ENCODE assay signal across 15 cellular contexts in genomic region chr13:40170982-40171381, GRCh38.
DNase-seq lines count a peak whose midpoint lies in the region; ATAC-seq and TF ChIP-seq lines count a peak whose summit lies in the region.
"Had no signal": no experiment of that assay in that cellular context is flagged by ENCODE, and none has a peak within 500 bp of the region (broad histone marks: within the 10 kb centered on the region; RNA-seq: fewer than 3 reads in every experiment).

No MANE protein-coding gene starts in this region.

- H3K4ac ChIP-seq in mesendoderm (ENCODE audit: low read depth, low read length) = no peak overlapping the region

- no peaks in the 10 kb centered on the region for H3K79me2 ChIP-seq in mesendoderm (ENCODE audit: control insufficient read depth, insufficient read depth, low read length)

- H3K36me3 Mint-ChIP-seq in activated CD4-positive, alpha-beta T cell treated with anti-CD3 and anti-CD28 coated beads, Interleukin-2, amount 10 ng/mL, durations not matched to agents 24 days and 14 days (ENCODE audit: low read depth) = peaks cover 2% of the 10 kb centered on the region
- no peaks in the 10 kb centered on the region for H3K36me3 Mint-ChIP-seq in endodermal cell (ENCODE audit: low read depth)
- no peaks in the 10 kb centered on the region for H3K36me3 Mint-ChIP-seq in chondrocyte (ENCODE audit: low read depth)

- H2BK120ac ChIP-seq in mesendoderm (ENCODE audit: low read depth, low read length) = no peak overlapping the region

- no peak overlapping the region for H3K4me2 ChIP-seq in mesendoderm (ENCODE audit: low read length)
- H3K4me2 ChIP-seq: A549 had no signal

- no peak overlapping the region for H3K4me3 ChIP-seq in endodermal cell (ENCODE audit: low read length)
- no peak overlapping the region for H3K4me3 ChIP-seq in mesendoderm (ENCODE audit: low read length)
- H3K4me3 ChIP-seq: A549, body of pancreas, prostate gland, upper lobe of left lung had no signal

- no peaks in the 10 kb centered on the region for H3K79me1 ChIP-seq in mesendoderm (ENCODE audit: low read length)

- TF ChIP-seq CTCF in endodermal cell (conservative IDR thresholded peaks at IDR 0.05) (no peak), chondrocyte (IDR thresholded peaks at IDR 0.05) (no peak)

- intact Hi-C loops in activated CD4-positive, alpha-beta T cell treated with anti-CD3 and anti-CD28 coated beads, Interleukin-2, amount 10 ng/mL, durations not matched to agents 24 days and 14 days (cut with micrococcal nuclease) = no loop called here

- H3K56ac ChIP-seq in mesendoderm (ENCODE audit: low read length) = no peak overlapping the region

- H3K4me1 ChIP-seq in endodermal cell (ENCODE audit: control insufficient read depth, insufficient read depth, low read length) (peaks cover 6% of the 10 kb centered on the region), mesendoderm (ENCODE audit: control insufficient read depth, low read depth, low read length) (no peaks in the 10 kb centered on the region)
- H3K4me1 ChIP-seq: A549, prostate gland had no signal

- 92 to 93% methylated on average over 2 to 3 of the region's 3 CpGs for WGBS in endodermal cell (ENCODE audit: insufficient coverage in 1 of 2, insufficient read length in 1 of 2), 2 experiments
- WGBS in mesendoderm (ENCODE audit: extremely low coverage, insufficient coverage, low lambda C conversion rate) = no CpG with 5 or more reads among the region's 3 CpGs

- H3K27me3 ChIP-seq in endodermal cell (ENCODE audit: control insufficient read depth, insufficient read depth, low read length, poor library complexity, severe bottlenecking) (peaks cover 19% of the 10 kb centered on the region), mesendoderm (ENCODE audit: insufficient read depth, low read length, poor library complexity) (no peaks in the 10 kb centered on the region)
- H3K27me3 ChIP-seq: body of pancreas, upper lobe of left lung had no signal

- H4K5ac ChIP-seq in mesendoderm (ENCODE audit: low read length) = no peak overlapping the region

- peaks cover 11% of the 10 kb centered on the region for H3K9me3 Mint-ChIP-seq in activated CD4-positive, alpha-beta T cell treated with anti-CD3 and anti-CD28 coated beads, Interleukin-2, amount 10 ng/mL, durations not matched to agents 24 days and 14 days
- no peaks in the 10 kb centered on the region for H3K9me3 Mint-ChIP-seq in endodermal cell
- no peaks in the 10 kb centered on the region for H3K9me3 Mint-ChIP-seq in chondrocyte (ENCODE audit: low read depth)
- H3K9me3 Mint-ChIP-seq: activated T-helper 2 cell treated with anti-CD3 and anti-CD28 coated beads, Interferon-gamma antibody, Interleukin-2, Interleukin-4, amounts not matched to agents 10 μg/mL and 5 μg/mL and 100 μg/mL, durations not matched to agents 14 hours and 24 hours and 36 hours had no signal

- H3K9ac ChIP-seq in endodermal cell (ENCODE audit: extremely low read depth, low read length, poor library complexity, severe bottlenecking) (no peak overlapping the region), mesendoderm (ENCODE audit: low read length) (no peak overlapping the region)

- no peak overlapping the region for H4K8ac ChIP-seq in mesendoderm (ENCODE audit: low read depth, low read length)

- no peaks in the 10 kb centered on the region for H3K9me3 ChIP-seq in endodermal cell (ENCODE audit: control insufficient read depth, low read length)
- H3K9me3 ChIP-seq: A549, body of pancreas, prostate gland, upper lobe of left lung had no signal

- no peak overlapping the region for H2AK5ac ChIP-seq in mesendoderm (ENCODE audit: low read length)

- no peak overlapping the region for H3K4me3 Mint-ChIP-seq in activated CD4-positive, alpha-beta T cell treated with anti-CD3 and anti-CD28 coated beads, Interleukin-2, amount 10 ng/mL, durations not matched to agents 24 days and 14 days
- H3K4me3 Mint-ChIP-seq in endodermal cell (no peak overlapping the region), chondrocyte (ENCODE audit: unreplicated experiment) (no peak overlapping the region)

- DNase-seq in activated CD4-positive, alpha-beta T cell treated with anti-CD3 and anti-CD28 coated beads for 48 hours = peak; percentile 75
- DNase-seq in activated CD4-positive, alpha-beta T cell treated with anti-CD3 and anti-CD28 coated beads, Interleukin-2, amount 10 ng/mL, durations not matched to agents 24 days and 14 days = no peak
- DNase-seq in RKO (ENCODE audit: low spot score) (peak; percentile 4), endodermal cell (peak; percentile 49), mesendoderm (no peak), left lobe of liver (ENCODE audit: low spot score) (no peak), chondrocyte (ENCODE audit: low spot score) (no peak)
- DNase-seq in stimulated activated CD4-positive, alpha-beta T cell treated with anti-CD3 and anti-CD28 coated beads, Interleukin-2, amount 100 ng/mL, for 24 hours = peak; percentile 48 to 56
- DNase-seq: body of pancreas, hypothalamus, NCI-H1048, upper lobe of left lung had no signal

- H3K27ac ChIP-seq in endodermal cell (ENCODE audit: low read depth, low read length) = no peak overlapping the region
- H3K27ac ChIP-seq in mesendoderm (ENCODE audit: low read depth, low read length) = no peak overlapping the region
- H3K27ac ChIP-seq: A549, body of pancreas, prostate gland, upper lobe of left lung had no signal

- H2BK15ac ChIP-seq in mesendoderm (replicated peaks; ENCODE audit: low read depth) = no peak overlapping the region

- no peak overlapping the region for H3K18ac ChIP-seq in mesendoderm (ENCODE audit: low read length)

- no peaks in the 10 kb centered on the region for H3K27me3 Mint-ChIP-seq in activated CD4-positive, alpha-beta T cell treated with anti-CD3 and anti-CD28 coated beads, Interleukin-2, amount 10 ng/mL, durations not matched to agents 24 days and 14 days
- peaks cover 57% of the 10 kb centered on the region for H3K27me3 Mint-ChIP-seq in endodermal cell (ENCODE audit: insufficient read depth)
- no peaks in the 10 kb centered on the region for H3K27me3 Mint-ChIP-seq in chondrocyte (ENCODE audit: low read depth)

- H3K36me3 ChIP-seq in endodermal cell (ENCODE audit: control insufficient read depth, insufficient read depth, low read length) (no peaks in the 10 kb centered on the region), mesendoderm (ENCODE audit: control insufficient read depth, insufficient read depth, low read length) (no peaks in the 10 kb centered on the region)
- H3K36me3 ChIP-seq: prostate gland, upper lobe of left lung had no signal

- no peak overlapping the region for H2BK5ac ChIP-seq in mesendoderm (ENCODE audit: low read length)

- H3K4me1 Mint-ChIP-seq in activated CD4-positive, alpha-beta T cell treated with anti-CD3 and anti-CD28 coated beads, Interleukin-2, amount 10 ng/mL, durations not matched to agents 24 days and 14 days = peaks cover 19% of the 10 kb centered on the region
- H3K4me1 Mint-ChIP-seq in endodermal cell = peaks cover 20% of the 10 kb centered on the region
- H3K4me1 Mint-ChIP-seq in chondrocyte (ENCODE audit: low read depth) = peaks cover 5% of the 10 kb centered on the region

- ATAC-seq in left lobe of liver = no peak
- ATAC-seq: A549, body of pancreas had no signal

- no peak overlapping the region for H3K23ac ChIP-seq in mesendoderm (ENCODE audit: low read length)

- H3K27ac Mint-ChIP-seq in activated CD4-positive, alpha-beta T cell treated with anti-CD3 and anti-CD28 coated beads, Interleukin-2, amount 10 ng/mL, durations not matched to agents 24 days and 14 days = no peak overlapping the region
- H3K27ac Mint-ChIP-seq in endodermal cell (no peak overlapping the region), chondrocyte (ENCODE audit: unreplicated experiment) (no peak overlapping the region)
- H3K27ac Mint-ChIP-seq: activated T-helper 2 cell treated with anti-CD3 and anti-CD28 coated beads, Interferon-gamma antibody, Interleukin-2, Interleukin-4, amounts not matched to agents 10 μg/mL and 5 μg/mL and 100 μg/mL, durations not matched to agents 14 hours and 24 hours and 36 hours had no signal

Comparison
In these comparisons a context has a peak if more than half of its experiments do, and no peak if none do; other contexts are left out.
1. DNase-seq: peak in activated CD4-positive, alpha-beta T cell treated with anti-CD3 and anti-CD28 coated beads for 48 hours (single experiment), RKO (single experiment), endodermal cell (single experiment) and stimulated activated CD4-positive, alpha-beta T cell treated with anti-CD3 and anti-CD28 coated beads, Interleukin-2, amount 100 ng/mL, for 24 hours (2 of 2); none in activated CD4-positive, alpha-beta T cell treated with anti-CD3 and anti-CD28 coated beads, Interleukin-2, amount 10 ng/mL, durations not matched to agents 24 days and 14 days (single experiment), mesendoderm (single experiment), left lobe of liver (single experiment) and chondrocyte (single experiment).